Comparison of ENCODE assay signal across 11 cellular contexts in the genomic region with DNA sequence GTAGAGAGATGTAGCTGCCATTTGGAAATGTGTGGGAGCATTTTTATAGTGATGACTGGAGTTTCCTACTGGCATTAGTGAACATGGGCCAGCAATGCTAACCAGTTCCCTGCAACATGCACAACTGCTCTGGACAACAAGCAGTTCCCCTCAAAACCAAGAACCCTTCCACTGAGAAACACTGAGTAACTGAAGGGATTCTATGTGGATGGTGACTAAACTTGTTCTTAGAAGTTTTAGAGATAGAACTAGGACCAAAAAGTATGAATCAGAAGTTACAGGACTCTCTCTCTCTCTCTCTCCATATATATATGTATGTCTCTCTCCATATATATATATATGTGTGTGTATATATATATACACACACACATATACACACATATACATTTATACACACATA. TPM values are rescaled to one million over a fixed set of nuclear protein-coding genes. Genes with fewer than 3 reads are reported as not detected.
"Had no signal": no experiment of that assay in that cellular context is flagged by ENCODE, and none has a peak within 500 bp of the region (broad histone marks: within the 10 kb centered on the region; RNA-seq: fewer than 3 reads in every experiment).

No MANE protein-coding gene starts in this region.

- H3K27ac ChIP-seq: GM23248 had no signal

- H3K36me3 ChIP-seq: HAP-1 had no signal

- H3K4me2 ChIP-seq: GM23338 had no signal

- ATAC-seq: GM23338, HCT116 had no signal

- H3K4me1 ChIP-seq: HAP-1 had no signal

- H3K27ac Mint-ChIP-seq: GM23338, H9, HFFc6 had no signal

- DNase-seq: GM23248, GOT3, H7, H9, HCEC 1CT, HFFc6 had no signal

- H3K9me3 ChIP-seq: HAP-1 had no signal

- H3K4me3 ChIP-seq: GM23248, GM23338, HAP-1 had no signal

- H3K9ac ChIP-seq: GM23248 had no signal

- H2AFZ ChIP-seq: GM23248, GM23338 had no signal

- H3K9me3 Mint-ChIP-seq: GM23338, H9 had no signal

- H3K4me3 Mint-ChIP-seq: GM23338, H9, HFFc6 had no signal

RNA-seq across cellular contexts. Expression of a gene that starts 7.9 kb away (rescaled TPM):
- total RNA-seq: GM23248, GM23338, H1, H4, H7, H9, HFFc6 had no signal
- polyA plus RNA-seq: GM23248, H1 had no signal

RNA-seq across cellular contexts. Expression of a gene that starts 38.0 kb away (rescaled TPM):
- total RNA-seq: GM23248, GM23338, H1, H7, H9, HFFc6 had no signal
- polyA plus RNA-seq: GM23248, GM23338, H1 had no signal
